Comparison of ENCODE assay signal across 26 cellular contexts in genomic region chr13:24613755-24614154, GRCh38.
"Had no signal": no experiment of that assay in that cellular context is flagged by ENCODE, and none has a peak within 500 bp of the region (broad histone marks: within the 10 kb centered on the region; RNA-seq: fewer than 3 reads in every experiment).

No MANE protein-coding gene starts in this region.

- H3K27me3 ChIP-seq: esophagus muscularis mucosa, foreskin keratinocyte, gastroesophageal sphincter, heart left ventricle, hepatocyte, ovary, right lobe of liver, tibial nerve, upper lobe of left lung had no signal

- H3K36me3 ChIP-seq: esophagus muscularis mucosa, gastroesophageal sphincter, heart left ventricle, left ventricle myocardium inferior, lower lobe of right lung, ovary, right lobe of liver, thoracic aorta, tibial nerve, upper lobe of left lung had no signal

- ATAC-seq: foreskin keratinocyte; gastroesophageal sphincter; heart left ventricle; lower lobe of right lung; naive thymus-derived CD8-positive, alpha-beta T cell; right lobe of liver; stimulated activated naive B cell treated with anti-CD40 and anti-IgM and Interleukin-4, amounts not matched to agents 10 μg/mL and 1 μg/mL and 100 μg/mL, for 72 hours had no signal

- H3K27ac Mint-ChIP-seq: dendritic cell treated with granulocyte-macrophage colony-stimulating factor and Interleukin-4, amounts not matched to agents 40 ng/mL and 50 ng/mL, for 4 days; nephron progenitor cell; stimulated activated naive B cell treated with anti-CD40 and anti-IgM and Interleukin-4, amounts not matched to agents 10 μg/mL and 1 μg/mL and 100 μg/mL, for 72 hours; stimulated activated naive CD8-positive, alpha-beta T cell treated with anti-CD3 and anti-CD28 coated beads, Interleukin-15, Interleukin-2, amounts not matched to agents 100 ng/mL and 50 ng/mL, for 24 hours had no signal

- H3K27ac ChIP-seq: esophagus muscularis mucosa, foreskin keratinocyte, gastroesophageal sphincter, heart left ventricle, hepatocyte, left ventricle myocardium inferior, lower lobe of right lung, ovary, right lobe of liver, thoracic aorta, tibial nerve, upper lobe of left lung had no signal

- H3K4me3 Mint-ChIP-seq: dendritic cell treated with granulocyte-macrophage colony-stimulating factor and Interleukin-4, amounts not matched to agents 40 ng/mL and 50 ng/mL, for 4 days; naive thymus-derived CD8-positive, alpha-beta T cell; nephron progenitor cell; stimulated activated naive B cell treated with anti-CD40 and anti-IgM and Interleukin-4, amounts not matched to agents 10 μg/mL and 1 μg/mL and 100 μg/mL, for 72 hours; stimulated activated naive CD8-positive, alpha-beta T cell treated with anti-CD3 and anti-CD28 coated beads, Interleukin-15, Interleukin-2, amounts not matched to agents 100 ng/mL and 50 ng/mL, for 24 hours had no signal

- H3K9me3 ChIP-seq: esophagus muscularis mucosa, gastroesophageal sphincter, heart left ventricle, left ventricle myocardium inferior, lower lobe of right lung, ovary, right lobe of liver, thoracic aorta, tibial nerve, upper lobe of left lung had no signal

- DNase-seq: effector CD8-positive, alpha-beta T cell; foreskin keratinocyte; heart left ventricle; kidney glomerular epithelial cell; left colon; left ventricle myocardium inferior; lower lobe of right lung; naive thymus-derived CD8-positive, alpha-beta T cell; nephron progenitor cell; occipital lobe; ovary; posterior cingulate gyrus; retina; right lobe of liver; small intestine; stimulated activated CD4-positive, alpha-beta T cell treated with anti-CD3 and anti-CD28 coated beads, Interleukin-15, amount 100 ng/mL, for 24 hours; stimulated activated CD4-positive, alpha-beta T cell treated with anti-CD3 and anti-CD28 coated beads, Interleukin-2, amount 100 ng/mL, for 48 hours; stimulated activated naive B cell treated with anti-CD40 and anti-IgM and Interleukin-4, amounts not matched to agents 10 μg/mL and 1 μg/mL and 100 μg/mL, for 72 hours had no signal

- H3K36me3 Mint-ChIP-seq: naive thymus-derived CD8-positive, alpha-beta T cell; stimulated activated naive B cell treated with anti-CD40 and anti-IgM and Interleukin-4, amounts not matched to agents 10 μg/mL and 1 μg/mL and 100 μg/mL, for 72 hours had no signal

- H3K27me3 Mint-ChIP-seq: dendritic cell treated with granulocyte-macrophage colony-stimulating factor and Interleukin-4, amounts not matched to agents 40 ng/mL and 50 ng/mL, for 4 days; naive thymus-derived CD8-positive, alpha-beta T cell; stimulated activated naive CD8-positive, alpha-beta T cell treated with anti-CD3 and anti-CD28 coated beads, Interleukin-15, Interleukin-2, amounts not matched to agents 100 ng/mL and 50 ng/mL, for 24 hours had no signal

- H3K4me3 ChIP-seq: esophagus muscularis mucosa, gastroesophageal sphincter, heart left ventricle, hepatocyte, left ventricle myocardium inferior, lower lobe of right lung, ovary, right lobe of liver, thoracic aorta, tibial nerve, upper lobe of left lung had no signal

- H3K4me1 ChIP-seq: esophagus muscularis mucosa, foreskin keratinocyte, gastroesophageal sphincter, left ventricle myocardium inferior, right lobe of liver had no signal

- H3K9me3 Mint-ChIP-seq: dendritic cell treated with granulocyte-macrophage colony-stimulating factor and Interleukin-4, amounts not matched to agents 40 ng/mL and 50 ng/mL, for 4 days; naive thymus-derived CD8-positive, alpha-beta T cell; nephron progenitor cell; stimulated activated naive B cell treated with anti-CD40 and anti-IgM and Interleukin-4, amounts not matched to agents 10 μg/mL and 1 μg/mL and 100 μg/mL, for 72 hours; stimulated activated naive CD8-positive, alpha-beta T cell treated with anti-CD3 and anti-CD28 coated beads, Interleukin-15, Interleukin-2, amounts not matched to agents 100 ng/mL and 50 ng/mL, for 24 hours had no signal
